In genomic region chr1:11914035-11914434, GRCh38 we compare ENCODE assay signal across 29 cellular contexts. TPM values are rescaled to one million over a fixed set of nuclear protein-coding genes. Genes with fewer than 3 reads are reported as not detected.
"Had no signal": no experiment of that assay in that cellular context is flagged by ENCODE, and none has a peak within 500 bp of the region (broad histone marks: within the 10 kb centered on the region; RNA-seq: fewer than 3 reads in every experiment).

No MANE protein-coding gene starts in this region.

- DNase-seq: cortex of kidney; dorsolateral prefrontal cortex; effector CD8-positive, alpha-beta T cell; foreskin melanocyte; head of caudate nucleus; kidney; left cardiac atrium; left ventricle myocardium inferior; lower lobe of right lung; psoas muscle; retina; sigmoid colon; stimulated activated CD4-positive, alpha-beta T cell treated with anti-CD3 and anti-CD28 coated beads, Interleukin-2, amount 100 ng/mL, for 24 hours; stimulated activated CD4-positive, alpha-beta T cell treated with anti-CD3 and anti-CD28 coated beads, Interleukin-4, amount 100 ng/mL, for 4 hours; stimulated activated naive CD4-positive, alpha-beta T cell; stomach; substantia nigra; transverse colon had no signal

- H3K27ac ChIP-seq: hepatocyte, left ventricle myocardium inferior, lower lobe of right lung, neutrophil, psoas muscle, skin epidermis, thoracic aorta, transverse colon had no signal

- H3K4me3 Mint-ChIP-seq: memory B cell; mesothelial cell of epicardium; natural killer cell treated with Interleukin-12 subunit alpha and Interleukin-12 subunit beta and Interleukin-15 and Interleukin-18, amount 100 ng/mL, for 72 hours had no signal

- H3K9me3 ChIP-seq: left ventricle myocardium inferior, lower lobe of right lung, neutrophil, psoas muscle, sigmoid colon, stomach, thoracic aorta, transverse colon had no signal

- H3K9me3 Mint-ChIP-seq: memory B cell; mesothelial cell of epicardium; natural killer cell treated with Interleukin-12 subunit alpha and Interleukin-12 subunit beta and Interleukin-15 and Interleukin-18, amount 100 ng/mL, for 72 hours had no signal

- H3K36me3 ChIP-seq: sigmoid colon, thoracic aorta had no signal

- H3K36me3 Mint-ChIP-seq: memory B cell; mesothelial cell of epicardium; natural killer cell treated with Interleukin-12 subunit alpha and Interleukin-12 subunit beta and Interleukin-15 and Interleukin-18, amount 100 ng/mL, for 72 hours had no signal

- ATAC-seq: left cardiac atrium; lower lobe of right lung; natural killer cell treated with Interleukin-12 subunit alpha and Interleukin-12 subunit beta and Interleukin-15 and Interleukin-18, amount 100 ng/mL, for 72 hours; psoas muscle had no signal

- H3K4me2 ChIP-seq: hepatocyte had no signal

- H3K27me3 ChIP-seq: dorsolateral prefrontal cortex, hepatocyte, neutrophil, sigmoid colon, stomach, transverse colon had no signal

- H3K27me3 Mint-ChIP-seq: memory B cell; natural killer cell treated with Interleukin-12 subunit alpha and Interleukin-12 subunit beta and Interleukin-15 and Interleukin-18, amount 100 ng/mL, for 72 hours had no signal

- H3K27ac Mint-ChIP-seq: memory B cell; mesothelial cell of epicardium; natural killer cell treated with Interleukin-12 subunit alpha and Interleukin-12 subunit beta and Interleukin-15 and Interleukin-18, amount 100 ng/mL, for 72 hours had no signal

- H3K4me3 ChIP-seq: dorsolateral prefrontal cortex, hepatocyte, left ventricle myocardium inferior, lower lobe of right lung, psoas muscle, sigmoid colon, skin epidermis, stomach, thoracic aorta, transverse colon had no signal

RNA-seq across cellular contexts. Expression of gene NPPB, which starts 55.3 kb away (rescaled TPM):
- total RNA-seq: kidney; lower lobe of right lung; mucosa of gallbladder; myocyte; natural killer cell treated with Interleukin-12 subunit alpha and Interleukin-12 subunit beta and Interleukin-15 and Interleukin-18, amount 100 ng/mL, for 72 hours; osteoblast; sigmoid colon; thoracic aorta; transverse colon; urinary bladder had no signal
